15 cellular contexts compared by ENCODE assay signal in genomic region chr9:69519470-69520240, GRCh38.
A peak's percentile ranks its signal among the peaks of the same experiment; 100 is the strongest.
DNase-seq lines count a peak whose midpoint lies in the region; ATAC-seq and TF ChIP-seq lines count a peak whose summit lies in the region.
"Had no signal": no experiment of that assay in that cellular context is flagged by ENCODE, and none has a peak within 500 bp of the region (broad histone marks: within the 10 kb centered on the region; RNA-seq: fewer than 3 reads in every experiment).

No MANE protein-coding gene starts in this region.

- WGBS in lower leg skin, 2 donors: 54 to 62% methylated on average over 5 of the region's 5 CpGs

- H3K27me3 Mint-ChIP-seq in activated naive CD4-positive, alpha-beta T cell treated with anti-CD3 and anti-CD28 coated beads, Interleukin-2, amount 10 ng/mL, durations not matched to agents 7 days and 5 days: no peaks in the 10 kb centered on the region

- H3K4me1 Mint-ChIP-seq in activated naive CD4-positive, alpha-beta T cell treated with anti-CD3 and anti-CD28 coated beads, Interleukin-2, amount 10 ng/mL, durations not matched to agents 7 days and 5 days: peaks cover 5% of the 10 kb centered on the region
- H3K4me1 Mint-ChIP-seq: CD14-positive monocyte had no signal

- H3K9me3 ChIP-seq in mucosa of descending colon: no peaks in the 10 kb centered on the region

- no peaks in the 10 kb centered on the region for H3K36me3 Mint-ChIP-seq in activated naive CD4-positive, alpha-beta T cell treated with anti-CD3 and anti-CD28 coated beads, Interleukin-2, amount 10 ng/mL, durations not matched to agents 7 days and 5 days
- H3K36me3 Mint-ChIP-seq: CD14-positive monocyte had no signal

- no peak overlapping the region for H3K4me3 Mint-ChIP-seq in activated naive CD4-positive, alpha-beta T cell treated with anti-CD3 and anti-CD28 coated beads, Interleukin-2, amount 10 ng/mL, durations not matched to agents 7 days and 5 days
- H3K4me3 Mint-ChIP-seq: activated naive CD4-positive, alpha-beta T cell treated with anti-CD3 and anti-CD28 coated beads for 36 hours had no signal

- H3K9me3 Mint-ChIP-seq in activated naive CD4-positive, alpha-beta T cell treated with anti-CD3 and anti-CD28 coated beads, Interleukin-2, amount 10 ng/mL, durations not matched to agents 7 days and 5 days: peaks cover 7% of the 10 kb centered on the region

- CTCF ChIA-PET in activated naive CD4-positive, alpha-beta T cell treated with anti-CD3 and anti-CD28 coated beads, Interleukin-2, amount 10 ng/mL, durations not matched to agents 7 days and 5 days (lab: Charles Lee): no interaction called here

- no peak for DNase-seq in mucosa of descending colon
- DNase-seq in NCI-H2196 treated with DMSO at 0.1 percent for 48 hours (lab: John Stamatoyannopoulos, UW; ENCODE audit: unreplicated experiment): no peak
- DNase-seq in activated naive CD4-positive, alpha-beta T cell treated with anti-CD3 and anti-CD28 coated beads, Interleukin-2, amount 10 ng/mL, durations not matched to agents 7 days and 5 days: no peak
- DNase-seq in lower leg skin (ENCODE audit: low spot score in 2 of 2): no peak
- DNase-seq: activated CD4-positive, alpha-beta T cell treated with anti-CD3 and anti-CD28 coated beads for 48 hours; activated naive CD4-positive, alpha-beta T cell treated with anti-CD3 and anti-CD28 coated beads for 36 hours; GDM1; midbrain; substantia nigra had no signal

- H3K27ac Mint-ChIP-seq in activated naive CD4-positive, alpha-beta T cell treated with anti-CD3 and anti-CD28 coated beads, Interleukin-2, amount 10 ng/mL, durations not matched to agents 7 days and 5 days: no peak overlapping the region
- H3K27ac Mint-ChIP-seq: activated naive CD4-positive, alpha-beta T cell treated with anti-CD3 and anti-CD28 coated beads for 36 hours had no signal

- H3K4me1 ChIP-seq in mucosa of descending colon (ENCODE audit: low read depth): no peaks in the 10 kb centered on the region

- TF ChIP-seq POLR2A in lower leg skin (IDR thresholded peaks at IDR 0.05): no peak

- TF ChIP-seq CTCF in mucosa of descending colon (IDR thresholded peaks at IDR 0.05) (no peak), lower leg skin (IDR thresholded peaks at IDR 0.05) (no peak)

- H3K4me3 ChIP-seq in mucosa of descending colon (no peak overlapping the region), lower leg skin (ENCODE audit: low read depth, poor library complexity, severe bottlenecking) (no peak overlapping the region)
- H3K4me3 ChIP-seq: cardiac muscle cell had no signal

- intact Hi-C loops in mucosa of descending colon (cut with DNase I, micrococcal nuclease): no loop called here
- intact Hi-C loops in lower leg skin (cut with DNase I; ENCODE audit: low total_unique reads): no loop called here

- H3K36me3 ChIP-seq in mucosa of descending colon (ENCODE audit: low read depth): no peaks in the 10 kb centered on the region
- H3K36me3 ChIP-seq: cardiac muscle cell had no signal

- ATAC-seq in GM19351 (IDR thresholded peaks at IDR 0.05; ENCODE audit: unreplicated experiment) (peak; percentile 88), HG02798 (IDR thresholded peaks at IDR 0.05; ENCODE audit: poor library complexity, unreplicated experiment) (peak; percentile 81), HG03565 (IDR thresholded peaks at IDR 0.05; ENCODE audit: unreplicated experiment) (peak; percentile 86), mucosa of descending colon (peak; percentile 45), HG03439 (IDR thresholded peaks at IDR 0.05; ENCODE audit: unreplicated experiment) (no peak)
